In the genomic region with DNA sequence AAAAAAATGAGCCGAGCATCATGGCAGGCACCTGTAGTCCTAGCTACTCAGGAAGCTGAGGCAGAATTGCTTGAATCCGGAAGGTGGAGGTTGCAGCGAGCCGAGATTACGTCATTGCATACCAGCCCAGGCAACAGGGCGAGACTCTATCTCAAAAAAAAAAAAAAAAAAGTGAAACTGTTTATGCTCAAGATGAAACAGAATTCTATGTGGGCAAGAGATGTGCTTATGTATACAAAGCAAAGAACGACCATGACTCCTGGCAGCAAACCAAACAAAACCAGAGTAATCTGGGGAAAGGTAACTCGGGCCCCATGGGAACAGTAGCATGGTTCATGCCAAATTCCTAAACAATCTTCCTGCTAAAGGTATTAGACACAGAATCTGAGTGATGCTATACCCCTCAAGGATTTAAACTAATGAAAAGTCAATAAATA, we compare ENCODE assay signal across 15 cellular contexts. TPM values are rescaled to one million over a fixed set of nuclear protein-coding genes. Genes with fewer than 3 reads are reported as not detected.
DNase-seq lines count a peak whose midpoint lies in the region; ATAC-seq and TF ChIP-seq lines count a peak whose summit lies in the region.
"Had no signal": no experiment of that assay in that cellular context is flagged by ENCODE, and none has a peak within 500 bp of the region (broad histone marks: within the 10 kb centered on the region; RNA-seq: fewer than 3 reads in every experiment).

No MANE protein-coding gene starts in this region.

- ATAC-seq in GM23338 (no peak), GM19035 (IDR thresholded peaks at IDR 0.05; ENCODE audit: unreplicated experiment) (no peak)

- H2AFZ ChIP-seq in GM23338 (no peak overlapping the region), fibroblast of lung (ENCODE audit: low read length) (no peak overlapping the region)

- H3K4me2 ChIP-seq in GM23338 = no peak overlapping the region
- H3K4me2 ChIP-seq in fibroblast of lung (ENCODE audit: extremely low read depth, insufficient read depth, low read length) = no peak overlapping the region

- peaks cover 13% of the 10 kb centered on the region; the same call in 1 of the 2 replicates for H3F3A ChIP-seq in GM23338 (replicated peaks; ENCODE audit: low read depth)

- H3K36me3 ChIP-seq in GM23338 (ENCODE audit: insufficient read depth) (peaks cover 89% of the 10 kb centered on the region), adipocyte (ENCODE audit: control insufficient read depth, insufficient read depth, low read length, severe bottlenecking) (peaks cover 89% of the 10 kb centered on the region), fibroblast of lung (ENCODE audit: control insufficient read depth, insufficient read depth, low read length) (no peaks in the 10 kb centered on the region)

- H3K9me3 ChIP-seq in adipocyte (ENCODE audit: control insufficient read depth, low read length) = no peaks in the 10 kb centered on the region
- no peaks in the 10 kb centered on the region for H3K9me3 ChIP-seq in fibroblast of lung (ENCODE audit: control insufficient read depth, insufficient read depth, low read depth, low read length)

- H3K79me2 ChIP-seq in GM23338 (replicated peaks; ENCODE audit: insufficient read depth) (0 out of 2 replicates have a peak, but pooled peaks cover 6% of the 10 kb centered on the region), fibroblast of lung (ENCODE audit: control insufficient read depth, insufficient read depth, low read length) (no peaks in the 10 kb centered on the region)

- H3K9me2 ChIP-seq in GM23338 (ENCODE audit: insufficient read depth) = no peaks in the 10 kb centered on the region

- no peak overlapping the region for H3K4me3 Mint-ChIP-seq in GM23338
- H3K4me3 Mint-ChIP-seq: T-helper 1 cell treated with Interleukin-12 subunit alpha and Interleukin-12 subunit beta and Interleukin-4 antibody, amounts not matched to agents 30 μg/mL and 1 μg/mL, for 36 hours had no signal

- peaks cover 8% of the 10 kb centered on the region for H3K27me3 Mint-ChIP-seq in GM23338 (ENCODE audit: insufficient read depth, low read depth, poor library complexity)

- DNase-seq in GM23338 (ENCODE audit: low spot score) (no peak), adipocyte (ENCODE audit: low read depth) (peak; percentile 67), fibroblast of lung (ENCODE audit: low read depth in 2 of 2) (peak; percentile 50 to 66), renal cortical epithelial cell (ENCODE audit: low read depth) (peak; percentile 38), coronary artery (ENCODE audit: low spot score) (no peak), NOMO-1 treated with dmso at 0.1 percent for 144 hours (lab: John Stamatoyannopoulos, UW; ENCODE audit: unreplicated experiment) (no peak), NCI-H1105 (lab: John Stamatoyannopoulos, UW) (no peak)
- DNase-seq: activated CD4-positive, alpha-beta T cell treated with anti-CD3 and anti-CD28 coated beads for 1 hour; activated T-cell treated with anti-CD3 and anti-CD28 coated beads for 4 hours; glutamatergic neuron; NCI-H1417; posterior cingulate gyrus had no signal

- H3K27ac Mint-ChIP-seq in GM23338 = peak overlapping the region; percentile 56; the same call in 1 of the 2 replicates
- H3K27ac Mint-ChIP-seq: T-helper 1 cell treated with Interleukin-12 subunit alpha and Interleukin-12 subunit beta and Interleukin-4 antibody, amounts not matched to agents 30 μg/mL and 1 μg/mL, for 36 hours had no signal

- H3K4me3 ChIP-seq in GM23338 = no peak overlapping the region
- H3K4me3 ChIP-seq in adipocyte (ENCODE audit: low read length) = no peak overlapping the region
- no peak overlapping the region for H3K4me3 ChIP-seq in fibroblast of lung (replicated peaks in 1 of 4; ENCODE audit: control extremely low read depth in 1 of 4, insufficient read depth in 1 of 4, low read depth in 3 of 4, low read length in 4 of 4)
- H3K4me3 ChIP-seq in coronary artery = no peak overlapping the region

- no peaks in the 10 kb centered on the region for H3K4me1 Mint-ChIP-seq in GM23338

- no peaks in the 10 kb centered on the region for H3K9me3 Mint-ChIP-seq in GM23338
- H3K9me3 Mint-ChIP-seq: T-helper 1 cell treated with Interleukin-12 subunit alpha and Interleukin-12 subunit beta and Interleukin-4 antibody, amounts not matched to agents 30 μg/mL and 1 μg/mL, for 36 hours had no signal

- H3K27ac ChIP-seq in GM23338 (ENCODE audit: low read depth) (no peak overlapping the region; the same call in 1 of the 2 replicates), fibroblast of lung (ENCODE audit: insufficient read depth, low read length) (no peak overlapping the region), coronary artery (no peak overlapping the region)

- H3K4me1 ChIP-seq in GM23338 (ENCODE audit: insufficient read depth) = no peaks in the 10 kb centered on the region
- H3K4me1 ChIP-seq in adipocyte (ENCODE audit: control insufficient read depth, insufficient read depth, low read length) = no peaks in the 10 kb centered on the region
- H3K4me1 ChIP-seq in fibroblast of lung (ENCODE audit: control insufficient read depth, extremely low read depth, insufficient read depth, low read length) = no peaks in the 10 kb centered on the region

- H3K9ac ChIP-seq in adipocyte (ENCODE audit: low read length) (no peak overlapping the region), fibroblast of lung (ENCODE audit: insufficient read depth, low read length) (no peak overlapping the region)

- H4K20me1 ChIP-seq in GM23338 (replicated peaks; ENCODE audit: insufficient read depth) (no peaks in the 10 kb centered on the region), fibroblast of lung (ENCODE audit: control insufficient read depth, extremely low read depth, insufficient read depth, low read length) (no peaks in the 10 kb centered on the region)

- TF ChIP-seq CTCF in GM23338 (conservative IDR thresholded peaks at IDR 0.05; ENCODE audit: low read depth in 2 of 2) (no peak), fibroblast of lung (conservative IDR thresholded peaks at IDR 0.05 in 1 of 2, IDR thresholded peaks at IDR 0.05 in 1 of 2; ENCODE audit: low read depth in 1 of 2, low read length in 2 of 2) (no peak), coronary artery (IDR thresholded peaks at IDR 0.05) (no peak)

- peaks cover 98% of the 10 kb centered on the region for H3K36me3 Mint-ChIP-seq in GM23338 (ENCODE audit: low read depth)

- H3K27me3 ChIP-seq in GM23338 (ENCODE audit: insufficient read depth) (no peaks in the 10 kb centered on the region), adipocyte (replicated peaks; ENCODE audit: control insufficient read depth, insufficient read depth, low read length) (no peaks in the 10 kb centered on the region), fibroblast of lung (ENCODE audit: control insufficient read depth, insufficient read depth, low read length) (no peaks in the 10 kb centered on the region)

TF ChIP-seq in GM23338, 12 proteins besides CTCF, POLR2A, EP300 and RAD21 (continues in another document):
- TF ChIP-seq, protein P1, sequence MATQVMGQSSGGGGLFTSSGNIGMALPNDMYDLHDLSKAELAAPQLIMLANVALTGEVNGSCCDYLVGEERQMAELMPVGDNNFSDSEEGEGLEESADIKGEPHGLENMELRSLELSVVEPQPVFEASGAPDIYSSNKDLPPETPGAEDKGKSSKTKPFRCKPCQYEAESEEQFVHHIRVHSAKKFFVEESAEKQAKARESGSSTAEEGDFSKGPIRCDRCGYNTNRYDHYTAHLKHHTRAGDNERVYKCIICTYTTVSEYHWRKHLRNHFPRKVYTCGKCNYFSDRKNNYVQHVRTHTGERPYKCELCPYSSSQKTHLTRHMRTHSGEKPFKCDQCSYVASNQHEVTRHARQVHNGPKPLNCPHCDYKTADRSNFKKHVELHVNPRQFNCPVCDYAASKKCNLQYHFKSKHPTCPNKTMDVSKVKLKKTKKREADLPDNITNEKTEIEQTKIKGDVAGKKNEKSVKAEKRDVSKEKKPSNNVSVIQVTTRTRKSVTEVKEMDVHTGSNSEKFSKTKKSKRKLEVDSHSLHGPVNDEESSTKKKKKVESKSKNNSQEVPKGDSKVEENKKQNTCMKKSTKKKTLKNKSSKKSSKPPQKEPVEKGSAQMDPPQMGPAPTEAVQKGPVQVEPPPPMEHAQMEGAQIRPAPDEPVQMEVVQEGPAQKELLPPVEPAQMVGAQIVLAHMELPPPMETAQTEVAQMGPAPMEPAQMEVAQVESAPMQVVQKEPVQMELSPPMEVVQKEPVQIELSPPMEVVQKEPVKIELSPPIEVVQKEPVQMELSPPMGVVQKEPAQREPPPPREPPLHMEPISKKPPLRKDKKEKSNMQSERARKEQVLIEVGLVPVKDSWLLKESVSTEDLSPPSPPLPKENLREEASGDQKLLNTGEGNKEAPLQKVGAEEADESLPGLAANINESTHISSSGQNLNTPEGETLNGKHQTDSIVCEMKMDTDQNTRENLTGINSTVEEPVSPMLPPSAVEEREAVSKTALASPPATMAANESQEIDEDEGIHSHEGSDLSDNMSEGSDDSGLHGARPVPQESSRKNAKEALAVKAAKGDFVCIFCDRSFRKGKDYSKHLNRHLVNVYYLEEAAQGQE (IDR thresholded peaks at IDR 0.05; ENCODE audit: unreplicated experiment) = no peak
- TF ChIP-seq ZNF114 (CRISPR knock-in tag; IDR thresholded peaks at IDR 0.05) = no peak
- no peak for TF ChIP-seq CREB1 (CRISPR knock-in tag; IDR thresholded peaks at IDR 0.05; ENCODE audit: low read depth)
- TF ChIP-seq STAT1 (IDR thresholded peaks at IDR 0.05; ENCODE audit: unreplicated experiment) = no peak
- TF ChIP-seq EZH2 (IDR thresholded peaks at IDR 0.05; ENCODE audit: low read depth, unreplicated experiment) = no peak
- TF ChIP-seq EZH2phosphoT487 (IDR thresholded peaks at IDR 0.05; ENCODE audit: unreplicated experiment) = no peak

RNA-seq across cellular contexts. Expression of a gene that starts 32.6 kb away (rescaled TPM):
- not detected in 2 replicates for total RNA-seq in GM23338 (2014; rRNA removed; shearing (Covaris generic))
- polyA plus RNA-seq in GM23338 (2016; fragmentation: Nextera tagmentation; extraction: Ambion mirVana) (0.63 and 2.0 TPM in 2 replicates), fibroblast of lung (not detected in 2 replicates)
- total RNA-seq in fibroblast of lung (not detected in 2 replicates), renal cortical epithelial cell (not detected in 2 replicates)
- polyA plus RNA-seq in fibroblast of lung (2012) = not detected in 2 replicates
- not detected in 2 replicates for polyA minus RNA-seq in fibroblast of lung (ENCODE audit: low replicate concordance)
- total RNA-seq: NCI-H460 had no signal

RNA-seq across cellular contexts. Expression of a gene that starts 44.5 kb away (rescaled TPM):
- 207 and 235 TPM in 2 replicates for total RNA-seq in GM23338 (2014; rRNA removed; shearing (Covaris generic))
- 557 and 576 TPM in 2 replicates for polyA plus RNA-seq in GM23338 (2016; fragmentation: Nextera tagmentation; extraction: Ambion mirVana)
- 182 and 190 TPM in 2 replicates for total RNA-seq in fibroblast of lung
- polyA plus RNA-seq in fibroblast of lung = 17.4 and 20.5 TPM in 2 replicates
- 59.7 and 69.4 TPM in 2 replicates for polyA plus RNA-seq in fibroblast of lung (2012)
- 22.9 and 42.2 TPM in 2 replicates for polyA minus RNA-seq in fibroblast of lung (ENCODE audit: low replicate concordance)
- 132 and 139 TPM in 2 replicates for total RNA-seq in renal cortical epithelial cell

Comparison
In these comparisons a context has a peak if more than half of its experiments do, and no peak if none do; other contexts are left out.
1. DNase-seq: peak in adipocyte (single experiment), fibroblast of lung (2 of 2) and renal cortical epithelial cell (single experiment); none in GM23338 (single experiment), coronary artery (single experiment), NOMO-1 treated with dmso at 0.1 percent for 144 hours (single experiment) and NCI-H1105 (single experiment).